1 cellular context compared by ENCODE assay signal in the genomic region with DNA sequence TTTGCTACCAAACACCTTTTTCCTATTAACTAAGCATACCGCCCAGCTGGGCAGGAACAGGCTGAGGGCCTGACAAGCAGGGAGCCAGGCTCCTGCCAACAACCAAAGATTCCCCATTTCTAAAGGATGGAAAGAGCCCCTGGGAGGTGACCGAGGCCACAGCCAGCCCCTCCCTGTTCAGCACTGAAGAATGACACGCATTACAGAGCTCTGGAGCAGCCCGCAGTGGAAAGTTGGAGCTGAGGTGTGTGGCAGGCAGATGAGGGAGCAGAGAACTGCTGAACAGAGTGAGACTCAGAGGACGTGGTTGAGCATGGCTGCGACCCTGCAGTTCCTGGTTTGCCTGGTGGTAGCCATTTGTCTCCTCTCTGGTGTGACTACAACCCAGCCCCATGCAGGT.
TF ChIP-seq lines count a peak whose summit lies in the region.

A gene with protein sequence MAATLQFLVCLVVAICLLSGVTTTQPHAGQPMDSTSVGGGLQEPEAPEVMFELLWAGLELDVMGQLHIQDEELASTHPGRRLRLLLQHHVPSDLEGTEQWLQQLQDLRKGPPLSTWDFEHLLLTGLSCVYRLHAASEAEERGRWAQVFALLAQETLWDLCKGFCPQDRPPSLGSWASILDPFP (plus strand): TSS at position 223 of the 400 bp plus-strand sequence. CDS start 91 bp downstream, at position 314.

TF ChIP-seq in A549, 52 proteins besides CTCF, POLR2A, EP300 and RAD21 (continued from another document):
- TF ChIP-seq, protein P1, sequence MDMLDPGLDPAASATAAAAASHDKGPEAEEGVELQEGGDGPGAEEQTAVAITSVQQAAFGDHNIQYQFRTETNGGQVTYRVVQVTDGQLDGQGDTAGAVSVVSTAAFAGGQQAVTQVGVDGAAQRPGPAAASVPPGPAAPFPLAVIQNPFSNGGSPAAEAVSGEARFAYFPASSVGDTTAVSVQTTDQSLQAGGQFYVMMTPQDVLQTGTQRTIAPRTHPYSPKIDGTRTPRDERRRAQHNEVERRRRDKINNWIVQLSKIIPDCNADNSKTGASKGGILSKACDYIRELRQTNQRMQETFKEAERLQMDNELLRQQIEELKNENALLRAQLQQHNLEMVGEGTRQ (IDR thresholded peaks at IDR 0.05) = no peak
- no peak for TF ChIP-seq NR3C1 (IDR thresholded peaks at IDR 0.05)
- TF ChIP-seq, protein P2, sequence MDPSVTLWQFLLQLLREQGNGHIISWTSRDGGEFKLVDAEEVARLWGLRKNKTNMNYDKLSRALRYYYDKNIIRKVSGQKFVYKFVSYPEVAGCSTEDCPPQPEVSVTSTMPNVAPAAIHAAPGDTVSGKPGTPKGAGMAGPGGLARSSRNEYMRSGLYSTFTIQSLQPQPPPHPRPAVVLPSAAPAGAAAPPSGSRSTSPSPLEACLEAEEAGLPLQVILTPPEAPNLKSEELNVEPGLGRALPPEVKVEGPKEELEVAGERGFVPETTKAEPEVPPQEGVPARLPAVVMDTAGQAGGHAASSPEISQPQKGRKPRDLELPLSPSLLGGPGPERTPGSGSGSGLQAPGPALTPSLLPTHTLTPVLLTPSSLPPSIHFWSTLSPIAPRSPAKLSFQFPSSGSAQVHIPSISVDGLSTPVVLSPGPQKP (IDR thresholded peaks at IDR 0.05; ENCODE audit: low read depth, low read length) = no peak
- TF ChIP-seq CBX2 (IDR thresholded peaks at IDR 0.05; ENCODE audit: borderline replicate concordance, low read depth) = no peak
- TF ChIP-seq, protein P3, sequence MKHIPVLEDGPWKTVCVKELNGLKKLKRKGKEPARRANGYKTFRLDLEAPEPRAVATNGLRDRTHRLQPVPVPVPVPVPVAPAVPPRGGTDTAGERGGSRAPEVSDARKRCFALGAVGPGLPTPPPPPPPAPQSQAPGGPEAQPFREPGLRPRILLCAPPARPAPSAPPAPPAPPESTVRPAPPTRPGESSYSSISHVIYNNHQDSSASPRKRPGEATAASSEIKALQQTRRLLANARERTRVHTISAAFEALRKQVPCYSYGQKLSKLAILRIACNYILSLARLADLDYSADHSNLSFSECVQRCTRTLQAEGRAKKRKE (CRISPR knock-in tag; IDR thresholded peaks at IDR 0.05; ENCODE audit: low read depth) = no peak
- TF ChIP-seq FOXS1 (CRISPR knock-in tag; IDR thresholded peaks at IDR 0.05) = no peak
- no peak for TF ChIP-seq NFE2L2 (conservative IDR thresholded peaks at IDR 0.05; ENCODE audit: low read length)
- TF ChIP-seq, protein P4, sequence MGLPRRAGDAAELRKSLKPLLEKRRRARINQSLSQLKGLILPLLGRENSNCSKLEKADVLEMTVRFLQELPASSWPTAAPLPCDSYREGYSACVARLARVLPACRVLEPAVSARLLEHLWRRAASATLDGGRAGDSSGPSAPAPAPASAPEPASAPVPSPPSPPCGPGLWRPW (IDR thresholded peaks at IDR 0.05) = no peak
- TF ChIP-seq, protein P5, sequence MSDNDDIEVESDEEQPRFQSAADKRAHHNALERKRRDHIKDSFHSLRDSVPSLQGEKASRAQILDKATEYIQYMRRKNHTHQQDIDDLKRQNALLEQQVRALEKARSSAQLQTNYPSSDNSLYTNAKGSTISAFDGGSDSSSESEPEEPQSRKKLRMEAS (IDR thresholded peaks at IDR 0.05) = no peak
- no peak for TF ChIP-seq RNF2 (IDR thresholded peaks at IDR 0.05; ENCODE audit: borderline replicate concordance, low read depth)
- TF ChIP-seq SMC3 (IDR thresholded peaks at IDR 0.05) = no peak
